In the genomic region with DNA sequence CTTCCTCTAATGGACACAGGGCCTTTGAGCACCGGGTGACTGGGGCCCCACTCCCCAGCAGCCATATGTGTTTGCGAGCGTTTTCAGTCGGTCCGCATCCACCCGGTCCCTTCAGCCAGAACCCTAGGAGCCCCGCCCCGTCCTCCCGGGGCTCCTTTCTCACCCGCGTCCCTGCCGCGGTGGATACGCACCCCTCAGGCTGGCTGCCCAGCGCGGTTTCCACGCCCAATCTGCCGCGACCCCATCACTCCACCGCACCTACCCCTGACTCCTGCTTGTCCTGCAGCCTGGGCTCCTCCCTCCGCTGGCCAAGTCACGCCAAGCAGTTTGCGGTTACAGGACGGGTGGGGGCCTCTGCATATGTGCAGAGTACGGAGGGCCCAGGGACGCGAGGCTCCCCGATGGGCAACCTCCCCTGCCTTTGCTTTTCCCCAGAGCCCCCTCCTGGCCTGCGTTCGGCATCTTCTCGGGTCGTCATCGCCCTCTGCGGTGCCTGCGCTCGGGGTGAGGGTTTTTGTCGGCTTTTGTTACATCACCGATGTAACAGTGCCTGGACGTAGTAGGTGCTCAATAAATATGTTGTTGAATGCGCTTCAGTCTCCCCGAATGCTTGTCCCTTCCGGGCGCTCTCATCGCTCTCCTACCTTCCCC, we compare ENCODE assay signal across 8 cellular contexts. TPM values are rescaled to one million over a fixed set of nuclear protein-coding genes. Genes with fewer than 3 reads are reported as not detected.
DNase-seq lines count a peak whose midpoint lies in the region; ATAC-seq and TF ChIP-seq lines count a peak whose summit lies in the region.

No MANE protein-coding gene starts in this region.

- peak; percentile 3 for ATAC-seq in CD8-positive, alpha-beta T cell
- peak; percentile 2 for ATAC-seq in HG02678 (IDR thresholded peaks at IDR 0.05; ENCODE audit: unreplicated experiment)

- TF ChIP-seq CTCF in CD8-positive, alpha-beta T cell (IDR thresholded peaks at IDR 0.05) = no peak
- no peak for TF ChIP-seq CTCF in esophagus squamous epithelium (IDR thresholded peaks at IDR 0.05)
- TF ChIP-seq CTCF in neural progenitor cell (IDR thresholded peaks at IDR 0.05) = no peak

- no peak overlapping the region for H2AFZ ChIP-seq in neural progenitor cell (replicated peaks)

- H3K9me3 Mint-ChIP-seq in CD8-positive, alpha-beta T cell = no peaks in the 10 kb centered on the region
- no peaks in the 10 kb centered on the region for H3K9me3 Mint-ChIP-seq in activated CD4-positive, alpha-beta T cell treated with anti-CD3 and anti-CD28 coated beads, Interleukin-2, amount 10 ng/mL, durations not matched to agents 24 days and 14 days
- no peaks in the 10 kb centered on the region for H3K9me3 Mint-ChIP-seq in neural progenitor cell

- peak overlapping the region; percentile 50 for H3K4me3 ChIP-seq in CD8-positive, alpha-beta T cell (ENCODE audit: low read depth, low read length)
- H3K4me3 ChIP-seq in esophagus squamous epithelium (peak overlapping the region; percentile 37 to 65 (median 54)), neural progenitor cell (peak overlapping the region; percentile 62)

- H3K9ac ChIP-seq in neural progenitor cell = no peak overlapping the region

- peaks cover 57% of the 10 kb centered on the region for H4K20me1 ChIP-seq in neural progenitor cell (ENCODE audit: low read depth)

- no peaks in the 10 kb centered on the region for H3K9me3 ChIP-seq in CD8-positive, alpha-beta T cell (ENCODE audit: low read length)
- H3K9me3 ChIP-seq in esophagus squamous epithelium = no peaks in the 10 kb centered on the region
- no peaks in the 10 kb centered on the region for H3K9me3 ChIP-seq in neural progenitor cell (ENCODE audit: low read depth)

- no peaks in the 10 kb centered on the region for H3K27me3 Mint-ChIP-seq in CD8-positive, alpha-beta T cell (ENCODE audit: low read depth)
- no peaks in the 10 kb centered on the region for H3K27me3 Mint-ChIP-seq in activated CD4-positive, alpha-beta T cell treated with anti-CD3 and anti-CD28 coated beads, Interleukin-2, amount 10 ng/mL, durations not matched to agents 24 days and 14 days
- peaks cover 12% of the 10 kb centered on the region for H3K27me3 Mint-ChIP-seq in neural progenitor cell (ENCODE audit: insufficient read depth, low read depth)

- H3K36me3 ChIP-seq in CD8-positive, alpha-beta T cell (ENCODE audit: insufficient read depth, low read length) = peaks cover 22% of the 10 kb centered on the region
- peaks cover 6 to 30% (median 19%) of the 10 kb centered on the region in 3 donors for H3K36me3 ChIP-seq in esophagus squamous epithelium
- H3K36me3 ChIP-seq in neural progenitor cell = no peaks in the 10 kb centered on the region

- peak overlapping the region; percentile 88 for H3K4me3 Mint-ChIP-seq in CD8-positive, alpha-beta T cell
- peak overlapping the region; percentile 82 for H3K4me3 Mint-ChIP-seq in activated CD4-positive, alpha-beta T cell treated with anti-CD3 and anti-CD28 coated beads, Interleukin-2, amount 10 ng/mL, durations not matched to agents 24 days and 14 days
- peak overlapping the region; percentile 86 for H3K4me3 Mint-ChIP-seq in neural progenitor cell

- peaks cover 12% of the 10 kb centered on the region for H3K79me2 ChIP-seq in neural progenitor cell (ENCODE audit: low read depth)

- peak overlapping the region; percentile 99 for H3K4me2 ChIP-seq in neural progenitor cell

- peaks cover 57% of the 10 kb centered on the region for H3F3A ChIP-seq in neural progenitor cell (ENCODE audit: low read depth)

- POLR2A ChIA-PET in CD8-positive, alpha-beta T cell (lab: Charles Lee) = interaction anchor here (0.6 to 2.3 kb wide), 7 partner anchors 8 to 154 kb away, joined by 3 to 6 read pairs (median 3); partner anchors contain the start of gene RPL38

- peak in 4 of 7 experiments; percentile 22 to 55 (median 34) for DNase-seq in CD8-positive, alpha-beta T cell
- no peak for DNase-seq in activated CD4-positive, alpha-beta T cell treated with anti-CD3 and anti-CD28 coated beads, Interleukin-2, amount 10 ng/mL, durations not matched to agents 24 days and 14 days
- DNase-seq in esophagus squamous epithelium (lab: John Stamatoyannopoulos, UW) = no peak
- peak; percentile 34 for DNase-seq in neural progenitor cell (ENCODE audit: low spot score)
- DNase-seq in NCI-H526 (lab: John Stamatoyannopoulos, UW) = no peak
- DNase-seq in COLO829 (ENCODE audit: low spot score) = no peak
- no peak for DNase-seq in AG20443 (ENCODE audit: low spot score)

- TF ChIP-seq POLR2A in esophagus squamous epithelium (IDR thresholded peaks at IDR 0.05) = no peak

- 0 to 2% methylated on average over 24 to 30 of the region's 44 CpGs for WGBS in esophagus squamous epithelium, 2 donors

- peaks cover 41% of the 10 kb centered on the region for H3K4me1 ChIP-seq in CD8-positive, alpha-beta T cell (ENCODE audit: insufficient read depth, low read length)
- H3K4me1 ChIP-seq in esophagus squamous epithelium (peaks cover 33 to 85% (median 49%) of the 10 kb centered on the region in 3 donors), neural progenitor cell (peaks cover 34% of the 10 kb centered on the region)

- intact Hi-C loops in CD8-positive, alpha-beta T cell (cut with DNase I, micrococcal nuclease) = loop anchor here (5.0 to 10.0 kb wide), 4 partner anchors 70 to 662 kb away; partner anchors contain the start of genes CD300LB (in 1 of the 2) and FDXR (in 1 of the 2)
- intact Hi-C loops in activated CD4-positive, alpha-beta T cell treated with anti-CD3 and anti-CD28 coated beads, Interleukin-2, amount 10 ng/mL, durations not matched to agents 24 days and 14 days (cut with micrococcal nuclease) = loop anchor here (2.0 kb wide), 1 partner anchor 70 kb away; no protein-coding TSS in a partner anchor
- intact Hi-C loops in esophagus squamous epithelium (cut with DNase I) = loop anchor here (10.0 kb wide), 1 partner anchor 82 kb away; no protein-coding TSS in a partner anchor

- CTCF ChIA-PET in CD8-positive, alpha-beta T cell (lab: Charles Lee) = interaction anchor here (0.5 to 1.9 kb wide), 16 partner anchors 10 to 243 kb away, joined by 3 to 10 read pairs (median 4); partner anchors contain the start of genes GPR142 and RPL38

- no peak overlapping the region for H3K27ac ChIP-seq in CD8-positive, alpha-beta T cell (ENCODE audit: low read depth, low read length)
- H3K27ac ChIP-seq in esophagus squamous epithelium = peak overlapping the region; percentile 77 to 89 (median 86)
- no peak overlapping the region for H3K27ac ChIP-seq in neural progenitor cell

- peak overlapping the region; percentile 89 for H3K27ac Mint-ChIP-seq in CD8-positive, alpha-beta T cell
- peak overlapping the region; percentile 71 for H3K27ac Mint-ChIP-seq in activated CD4-positive, alpha-beta T cell treated with anti-CD3 and anti-CD28 coated beads, Interleukin-2, amount 10 ng/mL, durations not matched to agents 24 days and 14 days
- peak overlapping the region; percentile 78 for H3K27ac Mint-ChIP-seq in neural progenitor cell

- H3K4me1 Mint-ChIP-seq in CD8-positive, alpha-beta T cell (ENCODE audit: low read depth) = peaks cover 49% of the 10 kb centered on the region
- H3K4me1 Mint-ChIP-seq in activated CD4-positive, alpha-beta T cell treated with anti-CD3 and anti-CD28 coated beads, Interleukin-2, amount 10 ng/mL, durations not matched to agents 24 days and 14 days = peaks cover 52% of the 10 kb centered on the region
- peaks cover 63% of the 10 kb centered on the region for H3K4me1 Mint-ChIP-seq in neural progenitor cell

- peaks cover 28% of the 10 kb centered on the region for H3K36me3 Mint-ChIP-seq in CD8-positive, alpha-beta T cell
- H3K36me3 Mint-ChIP-seq in activated CD4-positive, alpha-beta T cell treated with anti-CD3 and anti-CD28 coated beads, Interleukin-2, amount 10 ng/mL, durations not matched to agents 24 days and 14 days (ENCODE audit: low read depth) = peaks cover 37% of the 10 kb centered on the region
- H3K36me3 Mint-ChIP-seq in neural progenitor cell = peaks cover 2% of the 10 kb centered on the region

- H3K27me3 ChIP-seq in CD8-positive, alpha-beta T cell (ENCODE audit: insufficient read depth, low read length) = no peaks in the 10 kb centered on the region
- H3K27me3 ChIP-seq in esophagus squamous epithelium (peaks cover 0 to 14% (median 0%) of the 10 kb centered on the region in 4 donors), neural progenitor cell (peaks cover 40% of the 10 kb centered on the region)

RNA-seq across cellular contexts. Expression of gene TTYH2, which starts 1.0 kb away (rescaled TPM):
- 1 to 10 TPM; 4.6 to 5.6 TPM for total RNA-seq in CD8-positive, alpha-beta T cell
- total RNA-seq in activated CD4-positive, alpha-beta T cell treated with anti-CD3 and anti-CD28 coated beads, Interleukin-2, amount 10 ng/mL, durations not matched to agents 24 days and 14 days = 7.8 and 8.1 TPM in 2 replicates
- total RNA-seq in esophagus squamous epithelium (1 to 10 TPM in 3 of 4 donors, under 1 TPM in 1; 0.35 to 6.7 (median 1.8) TPM), neural progenitor cell (ENCODE audit: low replicate concordance) (3.2 and 5.8 TPM in 2 replicates)

RNA-seq across cellular contexts. Expression of gene RPL38, which starts 8.9 kb away (rescaled TPM):
- total RNA-seq in CD8-positive, alpha-beta T cell = 1,000 to 10,000 TPM; 2,036 to 2,081 TPM
- 1,176 and 1,244 TPM in 2 replicates for total RNA-seq in activated CD4-positive, alpha-beta T cell treated with anti-CD3 and anti-CD28 coated beads, Interleukin-2, amount 10 ng/mL, durations not matched to agents 24 days and 14 days
- 100 to 1,000 TPM; 224 to 564 (median 403) TPM for total RNA-seq in esophagus squamous epithelium
- total RNA-seq in neural progenitor cell (ENCODE audit: low replicate concordance) = 343 and 393 TPM in 2 replicates

Comparison
In these comparisons a context has a peak if more than half of its experiments do, and no peak if none do; other contexts are left out.
1. DNase-seq: peak in CD8-positive, alpha-beta T cell (4 of 7) and neural progenitor cell (single experiment); none in activated CD4-positive, alpha-beta T cell treated with anti-CD3 and anti-CD28 coated beads, Interleukin-2, amount 10 ng/mL, durations not matched to agents 24 days and 14 days (single experiment), esophagus squamous epithelium (single experiment), NCI-H526 (0 of 2), COLO829 (single experiment) and AG20443 (single experiment).
2. H3K27ac ChIP-seq: peak in esophagus squamous epithelium (4 of 4); none in CD8-positive, alpha-beta T cell (single experiment) and neural progenitor cell (single experiment).
3. Peak in every context shown above with its lines, with median percentiles within 50 percentile points of each other: H3K4me3 ChIP-seq, H3K27ac Mint-ChIP-seq and H3K4me3 Mint-ChIP-seq.